In the genomic region with DNA sequence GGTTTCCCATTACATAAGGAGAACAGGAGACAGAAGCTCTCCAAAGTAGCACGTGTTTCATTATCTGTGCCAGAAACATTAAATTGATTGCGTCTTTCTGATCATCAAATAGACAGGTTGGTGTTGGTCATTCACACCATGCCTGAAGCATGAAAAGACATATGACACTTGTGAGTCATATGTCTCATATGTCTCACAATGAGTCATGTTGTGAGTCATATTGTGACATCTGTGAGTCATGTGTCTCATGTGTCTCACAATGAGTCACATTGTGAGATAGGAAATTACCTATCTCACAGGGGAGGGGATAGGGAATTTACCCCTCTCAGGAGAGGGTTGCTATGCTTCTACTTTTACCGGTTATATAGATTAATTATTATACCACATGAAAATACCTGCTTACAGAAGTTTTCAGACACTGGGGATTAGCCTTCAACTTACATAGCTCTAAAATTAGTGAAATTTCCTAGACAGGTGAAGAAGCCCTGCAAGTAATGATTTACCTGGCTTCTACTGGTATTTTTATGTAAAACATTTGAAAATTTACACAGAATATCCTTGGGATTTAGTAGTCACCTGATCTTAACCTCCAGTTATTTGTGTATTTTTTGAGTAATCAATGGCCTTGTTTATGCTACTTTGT, we compare ENCODE assay signal across 8 cellular contexts.
DNase-seq lines count a peak whose midpoint lies in the region; ATAC-seq, FAIRE-seq and TF ChIP-seq lines count a peak whose summit lies in the region.

No MANE protein-coding gene starts in this region.

- FAIRE-seq in HepG2 (lab: Jason Lieb, UNC): no peak

- POLR2A ChIA-PET in AG04450 (lab: Yijun Ruan, JAX): no interaction called here
- POLR2A ChIA-PET in HepG2 (lab: Yijun Ruan, JAX): no interaction called here

- H3K79me2 ChIP-seq in HepG2 (ENCODE audit: insufficient read depth, low read length): no peaks in the 10 kb centered on the region

- H3K36me3 ChIP-seq in SJCRH30 (no peaks in the 10 kb centered on the region), HepG2 (replicated peaks in 1 of 2; ENCODE audit: control insufficient read depth in 1 of 2, insufficient read depth in 2 of 2, low read length in 2 of 2) (no peaks in the 10 kb centered on the region), right atrium auricular region (no peaks in the 10 kb centered on the region)

- TF ChIP-seq RAD21 in HepG2 (CRISPR knock-in tag; IDR thresholded peaks at IDR 0.05): no peak

- H3K9ac ChIP-seq in HepG2 (ENCODE audit: insufficient read depth, low read depth, low read length): no peak overlapping the region

- peak in 1 of 2 experiments; percentile 22; a peak in 1 of 4 replicates for TF ChIP-seq EP300 in HepG2 (IDR thresholded peaks at IDR 0.05; ENCODE audit: low read depth in 2 of 2, low read length in 2 of 2)
- TF ChIP-seq EP300 in HepG2 (CRISPR knock-in tag; IDR thresholded peaks at IDR 0.05; ENCODE audit: borderline replicate concordance): no peak

- H3K27me3 ChIP-seq in AG04450 (ENCODE audit: control insufficient read depth, insufficient read depth, low read length) (peaks cover 2% of the 10 kb centered on the region), SJCRH30 (no peaks in the 10 kb centered on the region), HepG2 (ENCODE audit: control insufficient read depth in 1 of 2, insufficient read depth in 2 of 2, low read length in 2 of 2) (no peaks in the 10 kb centered on the region), right atrium auricular region (no peaks in the 10 kb centered on the region)

- CTCF ChIA-PET in AG04450 (lab: Charles Lee) (no interaction called here), HepG2 (lab: Yijun Ruan, JAX; ENCODE audit: low intra/inter-chr PET ratio, low total read pairs) (no interaction called here)

- in situ Hi-C loops in HepG2 (cut with HindIII; ENCODE audit: extremely low pct_ligation_motif_present, low pct_unique_long_range_greater_than_20kb): no loop called here

- H3K4me3 ChIP-seq in AG04450 (ENCODE audit: low read depth, low read length): no peak overlapping the region
- no peak overlapping the region for H3K4me3 ChIP-seq in SJCRH30
- no peak overlapping the region for H3K4me3 ChIP-seq in HepG2 (replicated peaks in 1 of 3; ENCODE audit: insufficient read depth in 1 of 3, low read depth in 2 of 3, low read length in 3 of 3)
- no peak overlapping the region for H3K4me3 ChIP-seq in right atrium auricular region

- TF ChIP-seq POLR2A in HepG2 (IDR thresholded peaks at IDR 0.05; ENCODE audit: insufficient read depth in 1 of 2, low read depth in 2 of 2, low read length in 2 of 2): no peak

- H3K27ac ChIP-seq in AG04450 (ENCODE audit: low read depth, low read length) (no peak overlapping the region), SJCRH30 (no peak overlapping the region), HepG2 (ENCODE audit: extremely low read length, insufficient read depth, low read length) (no peak overlapping the region), right atrium auricular region (no peak overlapping the region)

- peak; percentile 98 for ATAC-seq in GM18873 (IDR thresholded peaks at IDR 0.05; ENCODE audit: low FRiP score, unreplicated experiment)
- peak; percentile 94 for ATAC-seq in HG03039 (IDR thresholded peaks at IDR 0.05; ENCODE audit: unreplicated experiment)
- ATAC-seq in HepG2: no peak

- BruUV-seq in HepG2 (replicated peaks; lab: Mats Ljungman, UMichigan): no TSS peak

- DNase-seq in AG04450 (ENCODE audit: low read depth, low spot score): peak; percentile 18
- peak; percentile 13 to 59 for DNase-seq in SJCRH30
- DNase-seq in HepG2 (ENCODE audit: low spot score): peak; percentile 32
- no peak for DNase-seq in SKM-1 (lab: John Stamatoyannopoulos, UW; ENCODE audit: unreplicated experiment)
- DNase-seq in right atrium auricular region (ENCODE audit: low spot score): no peak
- DNase-seq in cerebellar cortex (ENCODE audit: low spot score): no peak

- no peak for TF ChIP-seq CTCF in AG04450 (IDR thresholded peaks at IDR 0.05; ENCODE audit: low read depth, low read length)
- no peak for TF ChIP-seq CTCF in HepG2 (CRISPR knock-in tag; IDR thresholded peaks at IDR 0.05)
- TF ChIP-seq CTCF in right atrium auricular region (IDR thresholded peaks at IDR 0.05): no peak

- H3K4me1 ChIP-seq in SJCRH30 (peaks cover 19% of the 10 kb centered on the region; the same call in 1 of the 2 replicates), HepG2 (ENCODE audit: insufficient read depth, low read length) (no peaks in the 10 kb centered on the region), right atrium auricular region (no peaks in the 10 kb centered on the region)

- no peak overlapping the region for H3K4me2 ChIP-seq in HepG2 (ENCODE audit: low read depth, low read length)

- H2AFZ ChIP-seq in HepG2 (ENCODE audit: low read length): no peak overlapping the region

- no peaks in the 10 kb centered on the region for H4K20me1 ChIP-seq in HepG2 (ENCODE audit: insufficient read depth, low read length)

- 5% methylated on average over 3 of the region's 3 CpGs for WGBS in HepG2 (ENCODE audit: low lambda C conversion rate)

- H3K9me3 ChIP-seq in AG04450 (ENCODE audit: control insufficient read depth, insufficient read depth, low read length) (no peaks in the 10 kb centered on the region), SJCRH30 (replicated peaks) (no peaks in the 10 kb centered on the region), HepG2 (ENCODE audit: low read length) (no peaks in the 10 kb centered on the region), right atrium auricular region (no peaks in the 10 kb centered on the region)

- intact Hi-C loops in HepG2 (cut with micrococcal nuclease; ENCODE audit: unreplicated experiment): no loop called here

TF ChIP-seq in HepG2, 621 proteins besides CTCF, POLR2A, EP300 and RAD21 (continues in another document):
- TF ChIP-seq CENPT (CRISPR knock-in tag; IDR thresholded peaks at IDR 0.05; ENCODE audit: low read depth): no peak
- no peak for TF ChIP-seq HMG20A (CRISPR knock-in tag; IDR thresholded peaks at IDR 0.05; ENCODE audit: borderline replicate concordance)
- no peak for TF ChIP-seq ZNF660 (CRISPR knock-in tag; IDR thresholded peaks at IDR 0.05; ENCODE audit: borderline replicate concordance, low read depth)
- TF ChIP-seq FIP1L1 (IDR thresholded peaks at IDR 0.05; ENCODE audit: borderline replicate concordance, insufficient read depth, low read depth, low read length): no peak
- TF ChIP-seq ZNF280B (CRISPR knock-in tag; IDR thresholded peaks at IDR 0.05; ENCODE audit: borderline replicate concordance): no peak
- no peak for TF ChIP-seq MTA3 (CRISPR knock-in tag; IDR thresholded peaks at IDR 0.05)
- TF ChIP-seq NR2F6 (IDR thresholded peaks at IDR 0.05): no peak
- TF ChIP-seq NR2F6 (CRISPR knock-in tag; IDR thresholded peaks at IDR 0.05): no peak
- TF ChIP-seq, protein P1, sequence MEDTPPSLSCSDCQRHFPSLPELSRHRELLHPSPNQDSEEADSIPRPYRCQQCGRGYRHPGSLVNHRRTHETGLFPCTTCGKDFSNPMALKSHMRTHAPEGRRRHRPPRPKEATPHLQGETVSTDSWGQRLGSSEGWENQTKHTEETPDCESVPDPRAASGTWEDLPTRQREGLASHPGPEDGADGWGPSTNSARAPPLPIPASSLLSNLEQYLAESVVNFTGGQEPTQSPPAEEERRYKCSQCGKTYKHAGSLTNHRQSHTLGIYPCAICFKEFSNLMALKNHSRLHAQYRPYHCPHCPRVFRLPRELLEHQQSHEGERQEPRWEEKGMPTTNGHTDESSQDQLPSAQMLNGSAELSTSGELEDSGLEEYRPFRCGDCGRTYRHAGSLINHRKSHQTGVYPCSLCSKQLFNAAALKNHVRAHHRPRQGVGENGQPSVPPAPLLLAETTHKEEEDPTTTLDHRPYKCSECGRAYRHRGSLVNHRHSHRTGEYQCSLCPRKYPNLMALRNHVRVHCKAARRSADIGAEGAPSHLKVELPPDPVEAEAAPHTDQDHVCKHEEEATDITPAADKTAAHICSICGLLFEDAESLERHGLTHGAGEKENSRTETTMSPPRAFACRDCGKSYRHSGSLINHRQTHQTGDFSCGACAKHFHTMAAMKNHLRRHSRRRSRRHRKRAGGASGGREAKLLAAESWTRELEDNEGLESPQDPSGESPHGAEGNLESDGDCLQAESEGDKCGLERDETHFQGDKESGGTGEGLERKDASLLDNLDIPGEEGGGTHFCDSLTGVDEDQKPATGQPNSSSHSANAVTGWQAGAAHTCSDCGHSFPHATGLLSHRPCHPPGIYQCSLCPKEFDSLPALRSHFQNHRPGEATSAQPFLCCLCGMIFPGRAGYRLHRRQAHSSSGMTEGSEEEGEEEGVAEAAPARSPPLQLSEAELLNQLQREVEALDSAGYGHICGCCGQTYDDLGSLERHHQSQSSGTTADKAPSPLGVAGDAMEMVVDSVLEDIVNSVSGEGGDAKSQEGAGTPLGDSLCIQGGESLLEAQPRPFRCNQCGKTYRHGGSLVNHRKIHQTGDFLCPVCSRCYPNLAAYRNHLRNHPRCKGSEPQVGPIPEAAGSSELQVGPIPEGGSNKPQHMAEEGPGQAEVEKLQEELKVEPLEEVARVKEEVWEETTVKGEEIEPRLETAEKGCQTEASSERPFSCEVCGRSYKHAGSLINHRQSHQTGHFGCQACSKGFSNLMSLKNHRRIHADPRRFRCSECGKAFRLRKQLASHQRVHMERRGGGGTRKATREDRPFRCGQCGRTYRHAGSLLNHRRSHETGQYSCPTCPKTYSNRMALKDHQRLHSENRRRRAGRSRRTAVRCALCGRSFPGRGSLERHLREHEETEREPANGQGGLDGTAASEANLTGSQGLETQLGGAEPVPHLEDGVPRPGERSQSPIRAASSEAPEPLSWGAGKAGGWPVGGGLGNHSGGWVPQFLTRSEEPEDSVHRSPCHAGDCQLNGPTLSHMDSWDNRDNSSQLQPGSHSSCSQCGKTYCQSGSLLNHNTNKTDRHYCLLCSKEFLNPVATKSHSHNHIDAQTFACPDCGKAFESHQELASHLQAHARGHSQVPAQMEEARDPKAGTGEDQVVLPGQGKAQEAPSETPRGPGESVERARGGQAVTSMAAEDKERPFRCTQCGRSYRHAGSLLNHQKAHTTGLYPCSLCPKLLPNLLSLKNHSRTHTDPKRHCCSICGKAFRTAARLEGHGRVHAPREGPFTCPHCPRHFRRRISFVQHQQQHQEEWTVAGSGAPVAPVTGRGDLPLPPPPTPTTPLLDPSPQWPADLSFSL (CRISPR knock-in tag; IDR thresholded peaks at IDR 0.05): no peak
- no peak for TF ChIP-seq ARID2 (CRISPR knock-in tag; IDR thresholded peaks at IDR 0.05; ENCODE audit: borderline replicate concordance)

Comparison
In these comparisons a context has a peak if more than half of its experiments do, and no peak if none do; other contexts are left out.
1. DNase-seq: peak in AG04450 (single experiment), SJCRH30 (2 of 2) and HepG2 (single experiment); none in SKM-1 (single experiment), right atrium auricular region (single experiment) and cerebellar cortex (single experiment).